In the genomic region with DNA sequence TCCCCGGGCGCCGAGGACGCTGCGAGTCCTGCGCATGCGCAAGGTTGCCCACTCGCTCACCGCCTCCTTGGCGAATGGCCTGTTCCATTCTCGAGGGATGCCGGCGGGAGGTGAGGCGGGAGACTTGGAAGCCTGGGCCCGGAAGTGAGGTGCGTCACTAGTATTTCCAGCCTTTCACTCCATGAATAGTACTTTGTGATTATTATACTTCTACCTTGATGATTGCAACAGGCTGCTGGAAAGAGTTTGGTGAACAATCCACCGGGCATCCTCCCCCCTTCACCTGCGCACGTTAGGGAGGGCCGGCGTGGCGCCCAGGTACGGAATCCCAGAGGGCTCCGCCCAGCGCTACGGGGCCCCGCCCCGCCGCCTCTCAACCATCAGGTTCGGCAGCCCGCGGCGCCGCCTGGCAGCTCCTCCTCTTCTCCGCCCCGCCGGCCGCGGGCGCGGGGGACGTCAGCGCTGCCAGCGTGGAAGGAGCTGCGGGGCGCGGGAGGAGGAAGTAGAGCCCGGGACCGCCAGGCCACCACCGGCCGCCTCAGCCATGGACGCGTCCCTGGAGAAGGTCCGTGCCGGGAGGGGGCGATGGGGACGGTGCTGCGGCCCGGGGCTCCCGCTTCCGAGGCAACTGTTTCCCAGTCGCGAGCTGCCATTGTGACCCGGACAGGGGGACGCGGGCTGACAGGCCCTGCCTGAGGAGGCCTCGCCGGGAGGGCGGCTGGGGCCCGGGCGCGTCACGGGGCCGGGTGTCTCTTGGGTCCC, we compare ENCODE assay signal across 8 cellular contexts. TPM values are rescaled to one million over a fixed set of nuclear protein-coding genes. Genes with fewer than 3 reads are reported as not detected.
A peak's percentile ranks its signal among the peaks of the same experiment; 100 is the strongest.
DNase-seq lines count a peak whose midpoint lies in the region; ATAC-seq and TF ChIP-seq lines count a peak whose summit lies in the region.
"Not testable (repeated sequence)": the region's sequence is repeated elsewhere in the genome, so short reads cannot be mapped to it uniquely, and the experiment has no call there.

A gene with protein sequence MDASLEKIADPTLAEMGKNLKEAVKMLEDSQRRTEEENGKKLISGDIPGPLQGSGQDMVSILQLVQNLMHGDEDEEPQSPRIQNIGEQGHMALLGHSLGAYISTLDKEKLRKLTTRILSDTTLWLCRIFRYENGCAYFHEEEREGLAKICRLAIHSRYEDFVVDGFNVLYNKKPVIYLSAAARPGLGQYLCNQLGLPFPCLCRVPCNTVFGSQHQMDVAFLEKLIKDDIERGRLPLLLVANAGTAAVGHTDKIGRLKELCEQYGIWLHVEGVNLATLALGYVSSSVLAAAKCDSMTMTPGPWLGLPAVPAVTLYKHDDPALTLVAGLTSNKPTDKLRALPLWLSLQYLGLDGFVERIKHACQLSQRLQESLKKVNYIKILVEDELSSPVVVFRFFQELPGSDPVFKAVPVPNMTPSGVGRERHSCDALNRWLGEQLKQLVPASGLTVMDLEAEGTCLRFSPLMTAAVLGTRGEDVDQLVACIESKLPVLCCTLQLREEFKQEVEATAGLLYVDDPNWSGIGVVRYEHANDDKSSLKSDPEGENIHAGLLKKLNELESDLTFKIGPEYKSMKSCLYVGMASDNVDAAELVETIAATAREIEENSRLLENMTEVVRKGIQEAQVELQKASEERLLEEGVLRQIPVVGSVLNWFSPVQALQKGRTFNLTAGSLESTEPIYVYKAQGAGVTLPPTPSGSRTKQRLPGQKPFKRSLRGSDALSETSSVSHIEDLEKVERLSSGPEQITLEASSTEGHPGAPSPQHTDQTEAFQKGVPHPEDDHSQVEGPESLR (plus strand): TSS at position 371 of the 762 bp plus-strand sequence. CDS start 174 bp downstream, at position 545.

- peak; percentile 88 for ATAC-seq in GM21619 (IDR thresholded peaks at IDR 0.05; ENCODE audit: unreplicated experiment)
- ATAC-seq in PC-3: peak; percentile 94

- H4K20me1 ChIP-seq in PC-3 (ENCODE audit: low read length): not testable (repeated sequence)

- peak within 1 kb of the TSS; percentile 93 for H3K9ac ChIP-seq in PC-3 (ENCODE audit: low read length)

- not testable (repeated sequence) for H3F3A ChIP-seq in PC-3 (ENCODE audit: low read length, unreplicated experiment)

- TF ChIP-seq CTCF in PC-3 (conservative IDR thresholded peaks at IDR 0.05; ENCODE audit: low read depth, low read length); epithelial cell of proximal tubule (conservative IDR thresholded peaks at IDR 0.05; ENCODE audit: low read depth, low read length): not testable (repeated sequence)

- H3K27me3 ChIP-seq in PC-3 (ENCODE audit: low read length): not testable (repeated sequence)

- intact Hi-C loops in PC-3 (cut with micrococcal nuclease): not testable (repeated sequence)

- H3K36me3 ChIP-seq in PC-3 (ENCODE audit: low read depth, low read length): not testable (repeated sequence)

- DNase-seq in DMS153 (lab: John Stamatoyannopoulos, UW) (peak; percentile 97), PC-3 (peak; percentile 98), activated T-cell treated with anti-CD3 and anti-CD28 coated beads for 48 hours (ENCODE audit: low read depth) (peak; percentile 99), epithelial cell of proximal tubule (ENCODE audit: low read depth) (peak; percentile 32), mucosa of gallbladder (ENCODE audit: low spot score) (peak; percentile 98)
- peak; percentile 82 for DNase-seq in Jurkat, Clone E6-1 (ENCODE audit: low read depth, low spot score)
- peak; percentile 99 for DNase-seq in stimulated activated CD8-positive, alpha-beta memory T cell treated with anti-CD3 and anti-CD28 coated beads, Interleukin-4, amount 100 ng/mL, for 24 hours (ENCODE audit: low read depth)

- not testable (repeated sequence) for H3K9me2 ChIP-seq in PC-3 (replicated peaks; ENCODE audit: low read length)

- H2AFZ ChIP-seq in PC-3 (ENCODE audit: low read length): peak within 1 kb of the TSS; percentile 89

- BruUV-seq in PC-3 (replicated peaks; lab: Mats Ljungman, UMichigan): not testable (repeated sequence)

- peak within 1 kb of the TSS; percentile 87 for H3K4me2 ChIP-seq in PC-3 (ENCODE audit: low read length)

- H3K4me3 ChIP-seq in Jurkat, Clone E6-1 (ENCODE audit: low read length): peak within 1 kb of the TSS; percentile 70
- peak within 1 kb of the TSS; percentile 77 for H3K4me3 ChIP-seq in PC-3 (ENCODE audit: low read length)
- H3K4me3 ChIP-seq in epithelial cell of proximal tubule (ENCODE audit: low read depth, low read length): peak within 1 kb of the TSS; percentile 80

- not testable (repeated sequence) for H3K4me1 ChIP-seq in PC-3 (ENCODE audit: insufficient read depth, low read length)

- CTCF ChIA-PET in PC-3 (lab: Charles Lee): not testable (repeated sequence)

- H3K27ac ChIP-seq in PC-3 (ENCODE audit: low read length): peak within 1 kb of the TSS; percentile 42

- POLR2A ChIA-PET in PC-3 (lab: Charles Lee; ENCODE audit: unreplicated experiment): not testable (repeated sequence)

- H3K79me2 ChIP-seq in PC-3 (ENCODE audit: low read length): peaks cover 46% of the 10 kb centered on the region

- H3K9me3 ChIP-seq in PC-3 (ENCODE audit: low read length): not testable (repeated sequence)

RNA-seq across cellular contexts. Expression of the gene that starts here (rescaled TPM):
- 44.7 TPM for polyA plus RNA-seq in Jurkat, Clone E6-1 (2012; ENCODE audit: insufficient read depth, insufficient read length)
- total RNA-seq in PC-3 (2014; rRNA removed): 62.6 and 75.4 TPM in 2 replicates
- total RNA-seq in epithelial cell of proximal tubule: 40.7 and 43.9 TPM in 2 replicates
- 189 TPM for total RNA-seq in mucosa of gallbladder

Comparison
In these comparisons a context has a peak if more than half of its experiments do, and no peak if none do; other contexts are left out.
1. Peak in every context shown above with its lines: DNase-seq, ATAC-seq, H3K4me3 ChIP-seq and H3K27ac ChIP-seq.
2. DNase-seq: peak in every context shown above with its lines; median percentile 99 in activated T-cell treated with anti-CD3 and anti-CD28 coated beads for 48 hours; 99 in stimulated activated CD8-positive, alpha-beta memory T cell treated with anti-CD3 and anti-CD28 coated beads, Interleukin-4, amount 100 ng/mL, for 24 hours; 98 in PC-3; 98 in mucosa of gallbladder; 97 in DMS153; 82 in Jurkat, Clone E6-1; 32 in epithelial cell of proximal tubule.